8 cellular contexts compared by ENCODE assay signal in genomic region chr14:53152627-53152908, GRCh38. TPM values are rescaled to one million over a fixed set of nuclear protein-coding genes. Genes with fewer than 3 reads are reported as not detected.
DNase-seq lines count a peak whose midpoint lies in the region; ATAC-seq and TF ChIP-seq lines count a peak whose summit lies in the region.

No MANE protein-coding gene starts in this region.

- CTCF ChIA-PET in activated CD8-positive, alpha-beta T cell treated with anti-CD3 and anti-CD28 coated beads, Interleukin-2, amount 10 ng/mL, durations not matched to agents 7 days and 5 days (lab: Charles Lee), result interaction anchor here (0.9 to 7.6 kb wide), 5 partner anchors 44 to 328 kb away, joined by 3 to 82 read pairs (median 4); no protein-coding TSS in a partner anchor

- H3K4me1 ChIP-seq in heart right ventricle, result peaks cover 0 to 44% (median 19%) of the 10 kb centered on the region in 9 donors

- no peaks in the 10 kb centered on the region for H3K27me3 Mint-ChIP-seq in activated CD8-positive, alpha-beta T cell treated with anti-CD3 and anti-CD28 coated beads, Interleukin-2, amount 10 ng/mL, durations not matched to agents 7 days and 5 days (ENCODE audit: low read depth)

- POLR2A ChIA-PET in activated CD8-positive, alpha-beta T cell treated with anti-CD3 and anti-CD28 coated beads, Interleukin-2, amount 10 ng/mL, durations not matched to agents 7 days and 5 days (lab: Charles Lee), result interaction anchor here (0.5 to 5.1 kb wide), 21 partner anchors 9 to 1874 kb away, joined by 3 to 121 read pairs (median 4); partner anchors contain the start of genes ERO1A, GPR137C, SOCS4 and TXNDC16

- peak overlapping the region; percentile 99 for H3K4me3 Mint-ChIP-seq in activated CD8-positive, alpha-beta T cell treated with anti-CD3 and anti-CD28 coated beads, Interleukin-2, amount 10 ng/mL, durations not matched to agents 7 days and 5 days

- H3K4me1 Mint-ChIP-seq in activated CD8-positive, alpha-beta T cell treated with anti-CD3 and anti-CD28 coated beads, Interleukin-2, amount 10 ng/mL, durations not matched to agents 7 days and 5 days (ENCODE audit: low read depth), result peaks cover 49% of the 10 kb centered on the region

- H3K4me3 ChIP-seq in heart right ventricle, result peak overlapping the region; percentile 61 to 95 (median 80)

- H3K27ac ChIP-seq in 22Rv1 (peak overlapping the region; percentile 78), heart right ventricle (peak overlapping the region; percentile 37 to 95 (median 90))

- no peaks in the 10 kb centered on the region for H3K9me3 ChIP-seq in heart right ventricle

- WGBS in heart right ventricle, 2 donors, result 0 to 1% methylated on average over 33 to 36 of the region's 36 CpGs

- H3K27ac Mint-ChIP-seq in activated CD8-positive, alpha-beta T cell treated with anti-CD3 and anti-CD28 coated beads, Interleukin-2, amount 10 ng/mL, durations not matched to agents 7 days and 5 days, result peak overlapping the region; percentile 98

- H3K36me3 ChIP-seq in heart right ventricle, result no peaks in the 10 kb centered on the region

- no peaks in the 10 kb centered on the region for H3K9me3 Mint-ChIP-seq in activated CD8-positive, alpha-beta T cell treated with anti-CD3 and anti-CD28 coated beads, Interleukin-2, amount 10 ng/mL, durations not matched to agents 7 days and 5 days (ENCODE audit: insufficient read depth)

- no peaks in the 10 kb centered on the region for H3K27me3 ChIP-seq in heart right ventricle

- H3K36me3 Mint-ChIP-seq in activated CD8-positive, alpha-beta T cell treated with anti-CD3 and anti-CD28 coated beads, Interleukin-2, amount 10 ng/mL, durations not matched to agents 7 days and 5 days (ENCODE audit: low read depth), result peaks cover 37% of the 10 kb centered on the region

- DNase-seq in activated CD8-positive, alpha-beta T cell treated with anti-CD3 and anti-CD28 coated beads, Interleukin-2, amount 10 ng/mL, durations not matched to agents 7 days and 5 days, result no peak
- DNase-seq in heart right ventricle (no peak), sciatic nerve (ENCODE audit: low spot score) (peak; percentile 67), H4 (ENCODE audit: low spot score) (no peak), NCI-H146 treated with DMSO at 0.1 percent for 48 hours (lab: John Stamatoyannopoulos, UW; ENCODE audit: unreplicated experiment) (no peak)

- intact Hi-C loops in heart right ventricle (cut with DNase I) (no loop called here), sciatic nerve (cut with DNase I) (no loop called here)

- TF ChIP-seq CTCF in 22Rv1 (IDR thresholded peaks at IDR 0.05) (no peak), heart right ventricle (IDR thresholded peaks at IDR 0.05) (no peak)

- ATAC-seq in GM18870 (IDR thresholded peaks at IDR 0.05; ENCODE audit: unreplicated experiment) (peak; percentile 1), HG03159 (IDR thresholded peaks at IDR 0.05; ENCODE audit: unreplicated experiment) (peak; percentile 28), heart right ventricle (peak; percentile 37 to 67 (median 50)), sciatic nerve (peak; percentile 8)
- ATAC-seq in activated CD8-positive, alpha-beta T cell treated with anti-CD3 and anti-CD28 coated beads, Interleukin-2, amount 10 ng/mL, durations not matched to agents 7 days and 5 days, result peak; percentile 43

RNA-seq across cellular contexts. Expression of gene DDHD1, which starts 0.6 kb away (rescaled TPM):
- total RNA-seq in activated CD8-positive, alpha-beta T cell treated with anti-CD3 and anti-CD28 coated beads, Interleukin-2, amount 10 ng/mL, durations not matched to agents 7 days and 5 days, result 10 to 100 TPM; 51.8 to 56.8 TPM
- total RNA-seq in heart right ventricle, result 1 to 10 TPM; 6.0 to 9.6 (median 7.6) TPM
- polyA plus RNA-seq in heart right ventricle, result 1 to 10 TPM; 2.1 to 4.7 TPM
- total RNA-seq in sciatic nerve, result 31.6 TPM
- 6.3 and 6.9 TPM in 2 replicates for total RNA-seq in H4 (2014; rRNA removed; shearing (Covaris generic))
